In genomic region chr6:21457647-21458046, GRCh38 we compare ENCODE assay signal across 21 cellular contexts.
"Had no signal": no experiment of that assay in that cellular context is flagged by ENCODE, and none has a peak within 500 bp of the region (broad histone marks: within the 10 kb centered on the region; RNA-seq: fewer than 3 reads in every experiment).

No MANE protein-coding gene starts in this region.

- H3K4me3 Mint-ChIP-seq: naive thymus-derived CD4-positive, alpha-beta T cell; nephron progenitor cell; stimulated activated naive B cell treated with anti-CD40 and anti-IgM and Interleukin-4, amounts not matched to agents 10 μg/mL and 1 μg/mL and 100 μg/mL, for 72 hours; type B pancreatic cell had no signal

- DNase-seq: colonic mucosa; dermis blood vessel endothelial cell; esophagus squamous epithelium; foreskin fibroblast; glutamatergic neuron; islet precursor cell; mammary epithelial cell; naive thymus-derived CD4-positive, alpha-beta T cell; nephron progenitor cell; ovary; right cardiac atrium; stimulated activated CD4-positive, alpha-beta T cell treated with anti-CD3 and anti-CD28 coated beads, Interleukin-15, amount 100 ng/mL, for 24 hours; stimulated activated CD4-positive, alpha-beta T cell treated with anti-CD3 and anti-CD28 coated beads, Interleukin-1b, Interleukin-23, amount 100 ng/mL, for 48 hours; stimulated activated CD4-positive, alpha-beta T cell treated with anti-CD3 and anti-CD28 coated beads, Interleukin-4, amount 100 ng/mL, for 4 hours; stimulated activated naive B cell treated with anti-CD40 and anti-IgM and Interleukin-4, amounts not matched to agents 10 μg/mL and 1 μg/mL and 100 μg/mL, for 72 hours; stomach; substantia nigra had no signal

- H3K27me3 Mint-ChIP-seq: stimulated activated naive B cell treated with anti-CD40 and anti-IgM and Interleukin-4, amounts not matched to agents 10 μg/mL and 1 μg/mL and 100 μg/mL, for 72 hours had no signal

- H3K36me3 ChIP-seq: colonic mucosa, esophagus squamous epithelium, gastroesophageal sphincter, ovary, stomach had no signal

- H3K27ac ChIP-seq: colonic mucosa, esophagus squamous epithelium, gastroesophageal sphincter, ovary, stomach had no signal

- H3K4me3 ChIP-seq: colonic mucosa, esophagus squamous epithelium, gastroesophageal sphincter, ovary, smooth muscle cell, stomach had no signal

- H3K4me2 ChIP-seq: smooth muscle cell had no signal

- H3K27ac Mint-ChIP-seq: naive thymus-derived CD4-positive, alpha-beta T cell; stimulated activated naive B cell treated with anti-CD40 and anti-IgM and Interleukin-4, amounts not matched to agents 10 μg/mL and 1 μg/mL and 100 μg/mL, for 72 hours; type B pancreatic cell had no signal

- H3K4me1 ChIP-seq: colonic mucosa, esophagus squamous epithelium, gastroesophageal sphincter, stomach had no signal

- H3K9me3 Mint-ChIP-seq: type B pancreatic cell had no signal

- ATAC-seq: gastroesophageal sphincter; left lobe of liver; naive thymus-derived CD4-positive, alpha-beta T cell; right cardiac atrium; stimulated activated naive B cell treated with anti-CD40 and anti-IgM and Interleukin-4, amounts not matched to agents 10 μg/mL and 1 μg/mL and 100 μg/mL, for 72 hours had no signal

- H3K36me3 Mint-ChIP-seq: naive thymus-derived CD4-positive, alpha-beta T cell; stimulated activated naive B cell treated with anti-CD40 and anti-IgM and Interleukin-4, amounts not matched to agents 10 μg/mL and 1 μg/mL and 100 μg/mL, for 72 hours; type B pancreatic cell had no signal

- H3K9me3 ChIP-seq: colonic mucosa, esophagus squamous epithelium, gastroesophageal sphincter, ovary, stomach had no signal

- H3K27me3 ChIP-seq: colonic mucosa, esophagus squamous epithelium, gastroesophageal sphincter, ovary, stomach had no signal

- H3K4me1 Mint-ChIP-seq: naive thymus-derived CD4-positive, alpha-beta T cell; stimulated activated naive B cell treated with anti-CD40 and anti-IgM and Interleukin-4, amounts not matched to agents 10 μg/mL and 1 μg/mL and 100 μg/mL, for 72 hours had no signal
